In the genomic region with DNA sequence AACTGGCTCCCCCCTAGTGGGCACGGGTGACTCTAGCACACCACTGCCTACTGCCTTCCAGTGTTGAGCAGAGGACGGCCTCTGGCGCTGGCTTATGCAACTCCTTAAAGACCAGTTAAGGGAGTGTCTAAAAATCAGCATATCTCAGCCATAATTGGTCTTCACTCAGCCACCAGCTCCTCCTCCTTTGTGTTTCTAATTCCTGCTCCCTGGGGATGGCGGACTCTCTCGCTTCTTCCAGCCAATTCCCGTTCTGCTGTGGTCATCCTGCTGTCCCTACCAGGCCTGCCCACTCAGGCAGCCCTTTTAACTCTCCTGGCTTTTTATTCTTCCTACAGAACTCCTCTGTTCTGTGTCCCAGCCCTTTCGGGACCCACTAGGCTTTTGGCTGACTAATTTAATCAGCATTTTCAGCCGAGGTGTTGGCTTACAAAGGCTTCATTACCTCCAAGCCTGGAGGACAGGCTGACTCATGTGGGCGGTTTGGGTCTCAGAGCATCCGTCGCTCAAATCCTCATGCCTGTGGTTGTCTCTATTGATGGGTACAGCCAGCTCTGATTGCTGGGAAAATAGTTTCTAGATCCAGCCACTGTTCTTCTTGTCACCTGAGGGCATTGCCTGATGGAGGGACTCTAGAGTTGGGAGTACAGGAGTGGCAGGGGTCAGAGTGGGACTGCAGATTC, we compare ENCODE assay signal across 9 cellular contexts.
DNase-seq lines count a peak whose midpoint lies in the region; ATAC-seq and TF ChIP-seq lines count a peak whose summit lies in the region.
"Had no signal": no experiment of that assay in that cellular context is flagged by ENCODE, and none has a peak within 500 bp of the region (broad histone marks: within the 10 kb centered on the region; RNA-seq: fewer than 3 reads in every experiment).

No MANE protein-coding gene starts in this region.

- intact Hi-C loops in sigmoid colon (cut with DNase I), result no loop called here

- no peaks in the 10 kb centered on the region for H3K36me3 Mint-ChIP-seq in neural crest cell (ENCODE audit: low read depth)

- H3K27me3 ChIP-seq in sigmoid colon, result no peaks in the 10 kb centered on the region
- H3K27me3 ChIP-seq: dorsolateral prefrontal cortex had no signal

- ATAC-seq in HG03025 (IDR thresholded peaks at IDR 0.05; ENCODE audit: low FRiP score, unreplicated experiment), result no peak

- TF ChIP-seq POLR2A in sigmoid colon (IDR thresholded peaks at IDR 0.05), result no peak

- TF ChIP-seq CTCF in neural crest cell (conservative IDR thresholded peaks at IDR 0.05) (peak; percentile 51), sigmoid colon (IDR thresholded peaks at IDR 0.05) (no peak)

- H3K27me3 Mint-ChIP-seq in neural crest cell (ENCODE audit: low read depth), result no peaks in the 10 kb centered on the region

- peaks cover 0 to 18% (median 16%) of the 10 kb centered on the region in 4 donors for H3K4me1 ChIP-seq in sigmoid colon

- no peak for TF ChIP-seq EP300 in sigmoid colon (IDR thresholded peaks at IDR 0.05)

- H3K27ac Mint-ChIP-seq in neural crest cell (ENCODE audit: unreplicated experiment), result no peak overlapping the region

- WGBS in sigmoid colon, 2 donors, result 28 to 40% methylated on average over 11 of the region's 11 CpGs

- no peaks in the 10 kb centered on the region for H3K36me3 ChIP-seq in sigmoid colon

- peak overlapping the region in 1 of 4 donors; percentile 56 for H3K27ac ChIP-seq in sigmoid colon

- H3K4me3 Mint-ChIP-seq in neural crest cell, result no peak overlapping the region

- DNase-seq in GM04503 (ENCODE audit: low read depth) (peak; percentile 75), NCI-H446 treated with DMSO at 0.1 percent for 48 hours (lab: John Stamatoyannopoulos, UW) (peak; percentile 37), ecto neural progenitor cell (ENCODE audit: low spot score) (peak; percentile 70), neural crest cell (ENCODE audit: low read depth, low spot score) (peak; percentile 26), activated gamma-delta T cell treated with Interleukin-2 at 50 U/mL for 16 hours (no peak), sigmoid colon (no peak)
- DNase-seq in activated CD8-positive, alpha-beta memory T cell treated with anti-CD3 and anti-CD28 coated beads for 24 hours, result no peak

- no peak overlapping the region for H3K4me3 ChIP-seq in sigmoid colon
- H3K4me3 ChIP-seq: dorsolateral prefrontal cortex had no signal

- peaks cover 14% of the 10 kb centered on the region for H3K4me1 Mint-ChIP-seq in neural crest cell

- H3K9me3 Mint-ChIP-seq in neural crest cell, result no peaks in the 10 kb centered on the region

- H3K9me3 ChIP-seq in sigmoid colon, result no peaks in the 10 kb centered on the region

Comparison
In these comparisons a context has a peak if more than half of its experiments do, and no peak if none do; other contexts are left out.
1. DNase-seq: peak in GM04503 (single experiment), NCI-H446 treated with DMSO at 0.1 percent for 48 hours (single experiment), ecto neural progenitor cell (single experiment) and neural crest cell (single experiment); none in activated gamma-delta T cell treated with Interleukin-2 at 50 U/mL for 16 hours (single experiment), activated CD8-positive, alpha-beta memory T cell treated with anti-CD3 and anti-CD28 coated beads for 24 hours (single experiment) and sigmoid colon (single experiment).